Comparison of ENCODE assay signal across 8 cellular contexts in genomic region chr6:13493147-13493546, GRCh38. TPM values are rescaled to one million over a fixed set of nuclear protein-coding genes. Genes with fewer than 3 reads are reported as not detected.
"Had no signal": no experiment of that assay in that cellular context is flagged by ENCODE, and none has a peak within 500 bp of the region (broad histone marks: within the 10 kb centered on the region; RNA-seq: fewer than 3 reads in every experiment).

No MANE protein-coding gene starts in this region.

- DNase-seq: GDM1, GF-D8 had no signal

- FAIRE-seq: G401.6, GM12878, GM12891, GM18507, GM19239 had no signal

- ATAC-seq: GM12878 had no signal

- H3K4me3 ChIP-seq: GM12878 had no signal

RNA-seq across cellular contexts. Expression of gene GFOD1, which starts 5.7 kb away (rescaled TPM):
- total RNA-seq: G401 had no signal
